In genomic region chr1:9871707-9872425, GRCh38 we compare ENCODE assay signal across 21 cellular contexts.
"Had no signal": no experiment of that assay in that cellular context is flagged by ENCODE, and none has a peak within 500 bp of the region (broad histone marks: within the 10 kb centered on the region; RNA-seq: fewer than 3 reads in every experiment).

No MANE protein-coding gene starts in this region.

- ATAC-seq: activated CD8-positive, alpha-beta T cell treated with anti-CD3 and anti-CD28 coated beads for 36 hours; body of pancreas; gastroesophageal sphincter; heart right ventricle; naive thymus-derived CD8-positive, alpha-beta T cell; stimulated activated naive B cell treated with anti-CD40 and anti-IgM and Interleukin-4, amounts not matched to agents 10 μg/mL and 1 μg/mL and 100 μg/mL, for 72 hours; upper lobe of right lung had no signal

- FAIRE-seq: colon had no signal

- H3K9me3 ChIP-seq: body of pancreas, gastroesophageal sphincter, heart right ventricle, sigmoid colon, spleen, upper lobe of right lung had no signal

- H3K27me3 ChIP-seq: body of pancreas, dorsolateral prefrontal cortex, gastroesophageal sphincter, heart right ventricle, sigmoid colon, upper lobe of right lung had no signal

- DNase-seq: activated B cell treated with CpG ODN at 0.5 μM for 24 hours; activated CD4-positive, alpha-beta T cell treated with anti-CD3 and anti-CD28 coated beads for 4 hours; activated CD8-positive, alpha-beta T cell treated with anti-CD3 and anti-CD28 coated beads for 36 hours; activated naive CD4-positive, alpha-beta T cell treated with Interleukin-2 at 50 U/mL for 16 hours; activated T-cell treated with anti-CD3 and anti-CD28 coated beads, Interleukin-2, amount 50 U/mL, for 1 hour; body of pancreas; central memory CD4-positive, alpha-beta T cell; erythroblast; heart right ventricle; immature natural killer cell; kidney glomerular epithelial cell; naive thymus-derived CD8-positive, alpha-beta T cell; sigmoid colon; spleen; stimulated activated naive B cell treated with anti-CD40 and anti-IgM and Interleukin-4, amounts not matched to agents 10 μg/mL and 1 μg/mL and 100 μg/mL, for 72 hours; T-helper 1 cell; T-helper 9 cell; upper lobe of right lung had no signal

- H3K27ac ChIP-seq: body of pancreas, gastroesophageal sphincter, heart right ventricle, sigmoid colon, spleen, upper lobe of right lung had no signal

- H3K4me3 ChIP-seq: body of pancreas, dorsolateral prefrontal cortex, gastroesophageal sphincter, heart right ventricle, sigmoid colon, spleen, upper lobe of right lung had no signal
